17 cellular contexts compared by ENCODE assay signal in the genomic region with DNA sequence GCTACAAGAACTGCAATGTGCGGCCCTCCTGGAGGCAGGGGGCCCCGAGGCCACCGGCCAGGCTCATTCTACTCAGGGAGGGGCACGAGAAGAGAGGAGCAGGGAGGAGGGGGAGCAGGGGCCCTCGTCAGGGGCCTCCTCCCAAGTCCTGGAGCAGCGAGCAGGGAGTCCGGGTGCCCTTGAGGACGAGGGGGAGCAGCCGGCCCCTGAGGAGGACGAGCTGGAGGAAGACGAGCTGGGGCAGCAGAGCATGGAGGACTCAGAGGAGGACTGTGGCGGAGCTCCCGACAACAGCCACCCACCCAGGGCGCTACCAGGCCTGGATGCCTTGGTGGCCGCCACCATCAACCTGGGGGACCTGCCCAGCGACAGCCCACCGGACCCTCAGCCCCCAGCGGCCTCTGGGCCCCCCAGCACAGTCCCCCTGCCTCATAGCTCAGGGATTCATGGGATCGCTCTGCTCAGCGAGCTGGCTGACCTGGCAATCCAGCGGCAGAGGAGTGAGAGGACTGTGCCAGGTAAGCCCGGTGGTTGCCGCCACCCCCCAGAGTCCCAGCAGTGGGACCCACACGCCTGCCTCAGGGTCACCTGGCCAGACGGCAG. TPM values are rescaled to one million over a fixed set of nuclear protein-coding genes. Genes with fewer than 3 reads are reported as not detected.
DNase-seq lines count a peak whose midpoint lies in the region; ATAC-seq, FAIRE-seq and TF ChIP-seq lines count a peak whose summit lies in the region.
"Had no signal": no experiment of that assay in that cellular context is flagged by ENCODE, and none has a peak within 500 bp of the region (broad histone marks: within the 10 kb centered on the region; RNA-seq: fewer than 3 reads in every experiment).

No MANE protein-coding gene starts in this region.

- H3K4me3 ChIP-seq in BLaER1 treated with 17β-estradiol and CSF1 and Interleukin-3, amounts not matched to agents 10 nM and 100 nM, result no peak overlapping the region; a peak in 1 of 20 replicates
- H3K4me3 ChIP-seq in H7 (ENCODE audit: insufficient read depth, low read depth, low read length), result no peak overlapping the region
- H3K4me3 ChIP-seq in K562, result no peak overlapping the region
- H3K4me3 ChIP-seq in endodermal cell (ENCODE audit: low read length), result no peak overlapping the region
- no peak overlapping the region for H3K4me3 ChIP-seq in PC-3 (ENCODE audit: low read length)
- H3K4me3 ChIP-seq: GM23248, HAP-1 had no signal

- H3K4me1 ChIP-seq in BLaER1 treated with 17β-estradiol and CSF1 and Interleukin-3, amounts not matched to agents 10 nM and 100 nM, result peaks cover 28 to 92% (median 60%) of the 10 kb centered on the region in 10 experiments
- peaks cover 0 to 77% of the 10 kb centered on the region in 2 experiments; a peak in 2 of 5 replicates for H3K4me1 ChIP-seq in K562 (replicated peaks in 1 of 2; ENCODE audit: control insufficient read depth in 2 of 2, insufficient read depth in 2 of 2, low read length in 2 of 2)
- no peaks in the 10 kb centered on the region for H3K4me1 ChIP-seq in endodermal cell (ENCODE audit: control insufficient read depth, insufficient read depth, low read length)
- H3K4me1 ChIP-seq in PC-3 (ENCODE audit: insufficient read depth, low read length), result no peaks in the 10 kb centered on the region
- H3K4me1 ChIP-seq: HAP-1 had no signal

- H3K4me3 Mint-ChIP-seq in endodermal cell, result no peak overlapping the region
- H3K4me3 Mint-ChIP-seq: B cell; CD4-positive, alpha-beta memory T cell had no signal

- H3K9me3 Mint-ChIP-seq in endodermal cell, result no peaks in the 10 kb centered on the region
- H3K9me3 Mint-ChIP-seq: CD4-positive, alpha-beta memory T cell had no signal

- peaks cover 8% of the 10 kb centered on the region for H3K36me3 Mint-ChIP-seq in endodermal cell (ENCODE audit: low read depth)
- H3K36me3 Mint-ChIP-seq: CD4-positive, alpha-beta memory T cell had no signal

- peak overlapping the region in 2 of 11 experiments; percentile 8 to 46; a peak in 3 of 22 replicates for H3K27ac ChIP-seq in BLaER1 treated with 17β-estradiol and CSF1 and Interleukin-3, amounts not matched to agents 10 nM and 100 nM
- no peak overlapping the region for H3K27ac ChIP-seq in K562 (ENCODE audit: extremely low read depth, low read depth, low read length)
- no peak overlapping the region for H3K27ac ChIP-seq in endodermal cell (ENCODE audit: low read depth, low read length)
- no peak overlapping the region for H3K27ac ChIP-seq in PC-3 (ENCODE audit: low read length)
- H3K27ac ChIP-seq: GM23248 had no signal

- H3K9ac ChIP-seq in BLaER1 treated with 17β-estradiol and CSF1 and Interleukin-3, amounts not matched to agents 10 nM and 100 nM, result peak overlapping the region in 3 of 11 experiments; percentile 40 to 55 (median 44); a peak in 3 of 22 replicates
- peak overlapping the region in 1 of 2 experiments; percentile 45; a peak in 1 of 4 replicates for H3K9ac ChIP-seq in K562 (ENCODE audit: insufficient read depth in 1 of 2, low read depth in 2 of 2, low read length in 2 of 2)
- no peak overlapping the region for H3K9ac ChIP-seq in endodermal cell (ENCODE audit: extremely low read depth, low read length, poor library complexity, severe bottlenecking)
- no peak overlapping the region for H3K9ac ChIP-seq in PC-3 (ENCODE audit: low read length)
- H3K9ac ChIP-seq: GM23248 had no signal

- BruUV-seq in K562 (replicated peaks; lab: Mats Ljungman, UMichigan), result no TSS peak
- BruUV-seq in PC-3 (replicated peaks; lab: Mats Ljungman, UMichigan), result no TSS peak

- in situ Hi-C loops in K562 (cut with MboI), result no loop called here

- no peak for TF ChIP-seq EP300 in K562 (IDR thresholded peaks at IDR 0.05; ENCODE audit: low read length)

- no peaks in the 10 kb centered on the region for H3K27me3 Mint-ChIP-seq in endodermal cell (ENCODE audit: insufficient read depth)
- H3K27me3 Mint-ChIP-seq: B cell; CD4-positive, alpha-beta memory T cell had no signal

- H3K9me3 ChIP-seq in BLaER1 treated with 17β-estradiol and CSF1 and Interleukin-3, amounts not matched to agents 10 nM and 100 nM (replicated peaks in 1 of 11), result no peaks in the 10 kb centered on the region
- H3K9me3 ChIP-seq in K562 (replicated peaks; ENCODE audit: control insufficient read depth, insufficient read depth, low read depth, low read length) (no peaks in the 10 kb centered on the region), endodermal cell (ENCODE audit: control insufficient read depth, low read length) (no peaks in the 10 kb centered on the region), PC-3 (ENCODE audit: low read length) (no peaks in the 10 kb centered on the region)
- H3K9me3 ChIP-seq: HAP-1 had no signal

- WGBS in K562 (ENCODE audit: insufficient coverage, low coverage, missing lambda C conversion rate), result 71% methylated on average over 18 of the region's 25 CpGs
- WGBS in endodermal cell (ENCODE audit: insufficient coverage in 1 of 2, insufficient read length in 1 of 2), 2 experiments, result 93 to 100% methylated on average over 7 to 25 of the region's 25 CpGs

- H2AFZ ChIP-seq in K562 (ENCODE audit: low read depth, low read length), result no peak overlapping the region
- H2AFZ ChIP-seq in PC-3 (ENCODE audit: low read length), result no peak overlapping the region
- H2AFZ ChIP-seq: GM23248 had no signal

- no peaks in the 10 kb centered on the region for H3K9me1 ChIP-seq in K562 (ENCODE audit: control insufficient read depth, insufficient read depth, low read length)

- TF ChIP-seq POLR2A in K562 (conservative IDR thresholded peaks at IDR 0.05), result no peak

- no peak overlapping the region for H3K27ac Mint-ChIP-seq in endodermal cell
- H3K27ac Mint-ChIP-seq: B cell; CD4-positive, alpha-beta memory T cell had no signal

- no peak for TF ChIP-seq CTCF in K562 (IDR thresholded peaks at IDR 0.05 in 2 of 3, conservative IDR thresholded peaks at IDR 0.05 in 1 of 3; ENCODE audit: insufficient read depth in 2 of 3, low read depth in 1 of 3, low read length in 3 of 3)
- no peak for TF ChIP-seq CTCF in endodermal cell (conservative IDR thresholded peaks at IDR 0.05)
- TF ChIP-seq CTCF in PC-3 (conservative IDR thresholded peaks at IDR 0.05; ENCODE audit: low read depth, low read length), result no peak

- H3K79me2 ChIP-seq in K562 (ENCODE audit: control insufficient read depth, insufficient read depth, low read length) (no peaks in the 10 kb centered on the region), PC-3 (ENCODE audit: low read length) (no peaks in the 10 kb centered on the region)

- H3K9me2 ChIP-seq in PC-3 (replicated peaks; ENCODE audit: low read length), result no peaks in the 10 kb centered on the region

- H3F3A ChIP-seq in PC-3 (ENCODE audit: low read length, unreplicated experiment), result no peaks in the 10 kb centered on the region

- TF ChIP-seq RAD21 in K562 (CRISPR knock-in tag; conservative IDR thresholded peaks at IDR 0.05 in 1 of 2, IDR thresholded peaks at IDR 0.05 in 1 of 2), result no peak

- DNase-seq in H7, result peak; percentile 65
- no peak for DNase-seq in K562 (ENCODE audit: extremely low read depth in 1 of 4, low spot score in 3 of 4)
- DNase-seq in endodermal cell, result no peak
- no peak for DNase-seq in PC-3
- DNase-seq in NCI-H1105 (lab: John Stamatoyannopoulos, UW), result no peak
- DNase-seq: C1 segment of cervical spinal cord; CD4-positive, alpha-beta memory T cell; COR-L47; DMS153; DND-41; GM23248 had no signal

- POLR2A ChIA-PET in K562 (lab: Yijun Ruan, JAX) (interaction anchor here (0.5 to 0.7 kb wide), 4 partner anchors 11 to 62 kb away, joined by 3 to 4 read pairs (median 3); a partner anchor contains a TSS), PC-3 (lab: Charles Lee; ENCODE audit: unreplicated experiment) (no interaction called here)

- ATAC-seq in K562, result no peak
- ATAC-seq in PC-3, result no peak

- no peaks in the 10 kb centered on the region for H3K4me1 Mint-ChIP-seq in endodermal cell
- H3K4me1 Mint-ChIP-seq: B cell; CD4-positive, alpha-beta memory T cell had no signal

- H4K20me1 ChIP-seq in BLaER1 treated with 17β-estradiol and CSF1 and Interleukin-3, amounts not matched to agents 10 nM and 100 nM, result peaks cover 0 to 81% (median 15%) of the 10 kb centered on the region in 11 experiments; a peak in 15 of 22 replicates
- no peaks in the 10 kb centered on the region for H4K20me1 ChIP-seq in K562 (replicated peaks; ENCODE audit: control insufficient read depth, insufficient read depth, low read length)
- no peaks in the 10 kb centered on the region for H4K20me1 ChIP-seq in PC-3 (ENCODE audit: low read length)

- CTCF ChIA-PET in K562 (lab: Yijun Ruan, JAX; ENCODE audit: low intra/inter-chr PET ratio), result no interaction called here
- CTCF ChIA-PET in PC-3 (lab: Charles Lee), result no interaction called here

- H3K27me3 ChIP-seq in BLaER1 treated with 17β-estradiol and CSF1 and Interleukin-3, amounts not matched to agents 10 nM and 100 nM, result peaks cover 0 to 52% (median 0%) of the 10 kb centered on the region in 11 experiments; a peak in 6 of 22 replicates
- H3K27me3 ChIP-seq in H7 (ENCODE audit: control insufficient read depth, insufficient read depth, low read length), result no peaks in the 10 kb centered on the region
- no peaks in the 10 kb centered on the region for H3K27me3 ChIP-seq in K562 (ENCODE audit: control insufficient read depth in 2 of 2, insufficient read depth in 2 of 2, low read length in 2 of 2)
- no peaks in the 10 kb centered on the region for H3K27me3 ChIP-seq in endodermal cell (ENCODE audit: control insufficient read depth, insufficient read depth, low read length, poor library complexity, severe bottlenecking)
- H3K27me3 ChIP-seq in PC-3 (ENCODE audit: low read length), result no peaks in the 10 kb centered on the region

- intact Hi-C loops in K562 (cut with micrococcal nuclease) (no loop called here), PC-3 (cut with micrococcal nuclease) (no loop called here)

- H3K36me3 ChIP-seq in BLaER1 treated with 17β-estradiol and CSF1 and Interleukin-3, amounts not matched to agents 10 nM and 100 nM, result peaks cover 0 to 63% (median 26%) of the 10 kb centered on the region in 11 experiments; a peak in 15 of 22 replicates
- H3K36me3 ChIP-seq in H7 (replicated peaks; ENCODE audit: control insufficient read depth, insufficient read depth, low read length) (no peaks in the 10 kb centered on the region), K562 (ENCODE audit: control insufficient read depth, insufficient read depth, low read length) (no peaks in the 10 kb centered on the region), endodermal cell (ENCODE audit: control insufficient read depth, insufficient read depth, low read length) (no peaks in the 10 kb centered on the region), PC-3 (ENCODE audit: low read depth, low read length) (no peaks in the 10 kb centered on the region)
- H3K36me3 ChIP-seq: HAP-1 had no signal

- H3K4me2 ChIP-seq in BLaER1 treated with 17β-estradiol and CSF1 and Interleukin-3, amounts not matched to agents 10 nM and 100 nM, result peak overlapping the region in 10 of 11 experiments; percentile 39 to 100 (median 96); a peak in 17 of 22 replicates
- no peak overlapping the region for H3K4me2 ChIP-seq in K562 (ENCODE audit: insufficient read depth, low read length)
- H3K4me2 ChIP-seq in PC-3 (ENCODE audit: low read length), result no peak overlapping the region

- no peak for FAIRE-seq in K562 (lab: Jason Lieb, UNC)
- FAIRE-seq: G401.6, GM19239, H1 had no signal

RNA-seq across cellular contexts. Expression of a gene that starts 52.2 kb away (rescaled TPM):
- 8.7 and 19.7 TPM in 2 replicates for total RNA-seq in H7 (2014; rRNA removed; shearing (Covaris generic))
- 32.5 and 87.9 TPM in 2 replicates for total RNA-seq in K562 (2011; cell fraction: chromatin; rRNA removed; ENCODE audit: low replicate concordance)
- 48.6 and 57.5 TPM in 2 replicates for total RNA-seq in K562 (2011; cell fraction: nucleolus; rRNA removed)
- 39.0 and 40.6 TPM in 2 replicates for total RNA-seq in K562 (2011; cell fraction: nucleoplasm; rRNA removed)
- total RNA-seq in K562 (2014; rRNA removed) (11.1 and 13.9 TPM in 2 replicates), K562 (2014; rRNA removed; fragmentation: Illumina TruSeq; extraction: Trizol) (2.1 and 2.6 TPM in 2 replicates), K562 (2015; rRNA removed; fragmentation: Illumina TruSeq; extraction: Trizol) (5.0 and 6.5 TPM in 2 replicates), K562 (2021) (20.8 and 26.9 TPM in 2 replicates), endodermal cell (10 to 100 TPM; 63.9 to 78.1 TPM), PC-3 (2014; rRNA removed) (9.9 and 16.9 TPM in 2 replicates)
- polyA plus RNA-seq in K562 (2011; rRNA removed) (4.4 and 11.8 TPM in 2 replicates), K562 (2014; fragmentation: Illumina TruSeq; extraction: Trizol) (5.5 and 6.8 TPM in 2 replicates), K562 (2014; fragmentation: Nextera tagmentation; extraction: Ambion mirVana) (under 1 TPM; 0.14 to 0.24 TPM), K562 (2014; rRNA removed) (17.2 and 23.3 TPM in 2 replicates)
- polyA plus RNA-seq in K562 (2011; cell fraction: cytosol; rRNA removed), result 8.6 and 8.8 TPM in 2 replicates
- 112 and 139 TPM in 2 replicates for polyA plus RNA-seq in K562 (2011; cell fraction: nucleus; rRNA removed)
- 14.4 and 22.5 TPM in 2 replicates for polyA plus RNA-seq in K562 (2012)
- polyA minus RNA-seq in K562 (2011; rRNA and poly(A)+ RNA removed), result 0.72 and 2.7 TPM in 2 replicates
- 6.8 and 8.7 TPM in 2 replicates for polyA minus RNA-seq in K562 (2011; cell fraction: cytosol; rRNA and poly(A)+ RNA removed)
- polyA minus RNA-seq in K562 (2011; cell fraction: nucleus; rRNA and poly(A)+ RNA removed), result 12.7 and 15.3 TPM in 2 replicates
- 40.3 TPM for polyA plus RNA-seq in endodermal cell (2013, experiment 1 of 2)
- 37.2 TPM for polyA plus RNA-seq in endodermal cell (2013, experiment 2 of 2)
- total RNA-seq: CD4-positive, alpha-beta memory T cell had no signal
- polyA plus RNA-seq: CD4-positive, alpha-beta memory T cell had no signal

Comparison
In these comparisons a context has a peak if more than half of its experiments do, and no peak if none do; other contexts are left out.
1. H3K4me2 ChIP-seq: peak in BLaER1 treated with 17β-estradiol and CSF1 and Interleukin-3, amounts not matched to agents 10 nM and 100 nM (10 of 11); none in K562 (single experiment) and PC-3 (single experiment).